Comparison of ENCODE assay signal across 8 cellular contexts in the genomic region with DNA sequence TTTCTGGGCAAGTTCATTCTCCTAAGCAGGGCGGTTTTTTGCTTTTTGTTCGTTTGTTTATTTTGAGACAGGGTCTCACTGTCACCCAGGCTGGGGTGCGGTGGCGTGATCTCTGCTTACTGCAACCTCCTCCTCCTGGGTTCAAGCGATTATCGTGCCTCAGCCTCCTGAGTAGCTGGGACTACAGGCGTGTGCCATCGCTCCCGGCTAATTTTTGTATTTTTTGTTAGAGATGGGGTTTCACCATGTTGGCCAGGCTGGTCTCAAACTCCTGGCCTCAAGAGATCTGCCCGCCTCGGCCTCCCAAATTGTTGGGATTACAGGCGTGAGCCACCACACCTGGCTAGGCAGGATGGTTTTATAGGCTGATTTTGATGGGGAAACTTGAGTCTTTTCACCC. TPM values are rescaled to one million over a fixed set of nuclear protein-coding genes. Genes with fewer than 3 reads are reported as not detected.
A peak's percentile ranks its signal among the peaks of the same experiment; 100 is the strongest.
DNase-seq lines count a peak whose midpoint lies in the region; ATAC-seq and TF ChIP-seq lines count a peak whose summit lies in the region.
"Not testable (repeated sequence)": the region's sequence is repeated elsewhere in the genome, so short reads cannot be mapped to it uniquely, and the experiment has no call there.

No MANE protein-coding gene starts in this region.

- not testable (repeated sequence) for H3K27me3 ChIP-seq in CD4-positive, alpha-beta T cell (ENCODE audit: control insufficient read depth, insufficient read depth, low read length); neuron (ENCODE audit: insufficient read depth, low read length); suprapubic skin
- H3K27me3 ChIP-seq in endodermal cell (ENCODE audit: control insufficient read depth, insufficient read depth, low read length, poor library complexity, severe bottlenecking), result peaks cover 26% of the 10 kb centered on the region

- H3K4me3 ChIP-seq in NB4 (ENCODE audit: low read depth, low read length) (peak overlapping the region; percentile 77), endodermal cell (ENCODE audit: low read length) (peak overlapping the region; percentile 90), neuron (ENCODE audit: low read length) (peak overlapping the region; percentile 82), suprapubic skin (peak overlapping the region; percentile 92)

- H2AFZ ChIP-seq in neuron (ENCODE audit: low read depth, low read length), result not testable (repeated sequence)

- DNase-seq in CD4-positive, alpha-beta T cell; NB4 (ENCODE audit: low read depth); activated CD4-positive, alpha-beta T cell treated with anti-CD3 and anti-CD28 coated beads for 36 hours; activated naive CD8-positive, alpha-beta T cell treated with anti-CD3 and anti-CD28 coated beads for 36 hours; endodermal cell; memory B cell (ENCODE audit: low spot score in 2 of 2): not testable (repeated sequence)
- DNase-seq in suprapubic skin (ENCODE audit: low spot score in 2 of 2), result peak in 1 of 2 donors; percentile 38

- CTCF ChIA-PET in CD4-positive, alpha-beta T cell (lab: Charles Lee), result interaction anchor here (0.8 to 5.4 kb wide), 7 partner anchors 26 to 62 kb away, joined by 3 to 21 read pairs (median 3); partner anchors contain the start of genes ANKRD13D and POLD4
- CTCF ChIA-PET in activated CD4-positive, alpha-beta T cell treated with anti-CD3 and anti-CD28 coated beads for 36 hours (lab: Charles Lee), result interaction anchor here (0.6 to 4.0 kb wide), 9 partner anchors 10 to 299 kb away, joined by 3 to 39 read pairs (median 7); partner anchors contain the start of gene POLD4

- not testable (repeated sequence) for H3K9me3 Mint-ChIP-seq in CD4-positive, alpha-beta T cell; activated CD4-positive, alpha-beta T cell treated with anti-CD3 and anti-CD28 coated beads for 36 hours (ENCODE audit: low read depth); activated naive CD8-positive, alpha-beta T cell treated with anti-CD3 and anti-CD28 coated beads for 36 hours; endodermal cell; memory B cell

- H3K9ac ChIP-seq in endodermal cell (ENCODE audit: extremely low read depth, low read length, poor library complexity, severe bottlenecking), result not testable (repeated sequence)

- not testable (repeated sequence) for H3K27ac ChIP-seq in CD4-positive, alpha-beta T cell (ENCODE audit: low read depth, low read length); endodermal cell (ENCODE audit: low read depth, low read length); suprapubic skin

- TF ChIP-seq EP300 in suprapubic skin (IDR thresholded peaks at IDR 0.05), result not testable (repeated sequence)

- TF ChIP-seq POLR2A in NB4 (IDR thresholded peaks at IDR 0.05; ENCODE audit: extremely low read depth, insufficient read length); suprapubic skin (IDR thresholded peaks at IDR 0.05): not testable (repeated sequence)

- peak overlapping the region; percentile 85 for H3K4me3 Mint-ChIP-seq in CD4-positive, alpha-beta T cell
- H3K4me3 Mint-ChIP-seq in activated CD4-positive, alpha-beta T cell treated with anti-CD3 and anti-CD28 coated beads for 36 hours, result peak overlapping the region; percentile 84
- H3K4me3 Mint-ChIP-seq in activated naive CD8-positive, alpha-beta T cell treated with anti-CD3 and anti-CD28 coated beads for 36 hours, result peak overlapping the region; percentile 95
- peak overlapping the region; percentile 81 for H3K4me3 Mint-ChIP-seq in endodermal cell
- H3K4me3 Mint-ChIP-seq in memory B cell, result peak overlapping the region; percentile 99

- POLR2A ChIA-PET in CD4-positive, alpha-beta T cell (lab: Charles Lee), result interaction anchor here (1.4 to 3.5 kb wide), 4 partner anchors 27 to 57 kb away, joined by 5 to 21 read pairs (median 12); partner anchors contain the start of gene POLD4
- POLR2A ChIA-PET in activated CD4-positive, alpha-beta T cell treated with anti-CD3 and anti-CD28 coated beads for 36 hours (lab: Charles Lee), result not testable (repeated sequence)

- not testable (repeated sequence) for TF ChIP-seq CTCF in CD4-positive, alpha-beta T cell (IDR thresholded peaks at IDR 0.05); NB4 (IDR thresholded peaks at IDR 0.05; ENCODE audit: low read depth, low read length); endodermal cell (conservative IDR thresholded peaks at IDR 0.05); suprapubic skin (IDR thresholded peaks at IDR 0.05)

- not testable (repeated sequence) for H3K4me1 ChIP-seq in endodermal cell (ENCODE audit: control insufficient read depth, insufficient read depth, low read length); neuron (ENCODE audit: insufficient read depth, low read length)
- peaks cover 41% of the 10 kb centered on the region for H3K4me1 ChIP-seq in suprapubic skin

- not testable (repeated sequence) for ATAC-seq in CD4-positive, alpha-beta T cell (ENCODE audit: poor library complexity); activated CD4-positive, alpha-beta T cell treated with anti-CD3 and anti-CD28 coated beads for 36 hours; memory B cell (ENCODE audit: low read depth)

- peak overlapping the region; percentile 74 for H3K27ac Mint-ChIP-seq in CD4-positive, alpha-beta T cell
- not testable (repeated sequence) for H3K27ac Mint-ChIP-seq in activated CD4-positive, alpha-beta T cell treated with anti-CD3 and anti-CD28 coated beads for 36 hours; activated naive CD8-positive, alpha-beta T cell treated with anti-CD3 and anti-CD28 coated beads for 36 hours; endodermal cell; memory B cell

- intact Hi-C loops in CD4-positive, alpha-beta T cell (cut with DNase I, micrococcal nuclease), result loop anchor here in 1 of 2 experiments (2.0 to 5.0 kb wide), 2 partner anchors 30 to 237 kb away; no protein-coding TSS in a partner anchor
- intact Hi-C loops in activated CD4-positive, alpha-beta T cell treated with anti-CD3 and anti-CD28 coated beads for 36 hours (cut with DNase I, micrococcal nuclease), result not testable (repeated sequence)

- WGBS in endodermal cell (ENCODE audit: insufficient coverage in 1 of 2, insufficient read length in 1 of 2), 2 experiments, result 81 to 95% methylated on average over 11 to 12 of the region's 12 CpGs
- WGBS in suprapubic skin, result 92% methylated on average over 12 of the region's 12 CpGs

- H3K4me1 Mint-ChIP-seq in CD4-positive, alpha-beta T cell (ENCODE audit: low read depth), result peaks cover 40% of the 10 kb centered on the region
- H3K4me1 Mint-ChIP-seq in activated CD4-positive, alpha-beta T cell treated with anti-CD3 and anti-CD28 coated beads for 36 hours, result peaks cover 15% of the 10 kb centered on the region
- H3K4me1 Mint-ChIP-seq in activated naive CD8-positive, alpha-beta T cell treated with anti-CD3 and anti-CD28 coated beads for 36 hours, result peaks cover 18% of the 10 kb centered on the region
- H3K4me1 Mint-ChIP-seq in endodermal cell, memory B cell: not testable (repeated sequence)

- not testable (repeated sequence) for H3K27me3 Mint-ChIP-seq in CD4-positive, alpha-beta T cell; activated CD4-positive, alpha-beta T cell treated with anti-CD3 and anti-CD28 coated beads for 36 hours; activated naive CD8-positive, alpha-beta T cell treated with anti-CD3 and anti-CD28 coated beads for 36 hours; memory B cell
- peaks cover 28% of the 10 kb centered on the region for H3K27me3 Mint-ChIP-seq in endodermal cell (ENCODE audit: insufficient read depth)

- H3K36me3 ChIP-seq in endodermal cell (ENCODE audit: control insufficient read depth, insufficient read depth, low read length); neuron (ENCODE audit: insufficient read depth, low read length); suprapubic skin: not testable (repeated sequence)

- H3K9me3 ChIP-seq in CD4-positive, alpha-beta T cell (ENCODE audit: control insufficient read depth, low read length); endodermal cell (ENCODE audit: control insufficient read depth, low read length); neuron (ENCODE audit: low read length); suprapubic skin: not testable (repeated sequence)

- not testable (repeated sequence) for H3K36me3 Mint-ChIP-seq in CD4-positive, alpha-beta T cell (ENCODE audit: low read depth); activated CD4-positive, alpha-beta T cell treated with anti-CD3 and anti-CD28 coated beads for 36 hours (ENCODE audit: low read depth); activated naive CD8-positive, alpha-beta T cell treated with anti-CD3 and anti-CD28 coated beads for 36 hours; endodermal cell (ENCODE audit: low read depth); memory B cell

RNA-seq across cellular contexts. Expression of gene SSH3, which starts 15.5 kb away (rescaled TPM):
- 1 to 10 TPM; 8.5 to 8.8 TPM for total RNA-seq in CD4-positive, alpha-beta T cell
- 10 to 100 TPM in 1 of 2 experiments, 1 to 10 TPM in 1; 6.0 to 11.1 TPM for total RNA-seq in activated CD4-positive, alpha-beta T cell treated with anti-CD3 and anti-CD28 coated beads for 36 hours
- total RNA-seq in activated naive CD8-positive, alpha-beta T cell treated with anti-CD3 and anti-CD28 coated beads for 36 hours, result 1 to 10 TPM; 4.6 to 4.7 TPM
- 10 to 100 TPM; 39.1 to 44.4 TPM for total RNA-seq in endodermal cell
- polyA plus RNA-seq in endodermal cell (2013, experiment 1 of 2), result 22.0 TPM
- polyA plus RNA-seq in endodermal cell (2013, experiment 2 of 2), result 16.0 TPM
- total RNA-seq in suprapubic skin, result 100 to 1,000 TPM in 1 of 4 donors, 10 to 100 TPM in 3; 49.4 to 107 (median 63.9) TPM

RNA-seq across cellular contexts. Expression of gene ANKRD13D, which starts 29.8 kb away (rescaled TPM):
- 100 to 1,000 TPM; 160 to 161 TPM for total RNA-seq in CD4-positive, alpha-beta T cell
- 10 to 100 TPM; 44.9 to 69.5 TPM for total RNA-seq in activated CD4-positive, alpha-beta T cell treated with anti-CD3 and anti-CD28 coated beads for 36 hours
- 10 to 100 TPM; 52.0 to 55.7 TPM for total RNA-seq in activated naive CD8-positive, alpha-beta T cell treated with anti-CD3 and anti-CD28 coated beads for 36 hours
- total RNA-seq in endodermal cell, result 10 to 100 TPM; 56.6 to 58.6 TPM
- 30.0 TPM for polyA plus RNA-seq in endodermal cell (2013, experiment 1 of 2)
- 27.5 TPM for polyA plus RNA-seq in endodermal cell (2013, experiment 2 of 2)
- total RNA-seq in suprapubic skin, result 100 to 1,000 TPM in 1 of 4 donors, 10 to 100 TPM in 3; 55.7 to 154 (median 77.2) TPM

RNA-seq across cellular contexts. Expression of gene POLD4, which starts 34.5 kb away (rescaled TPM):
- 10 to 100 TPM; 31.7 to 39.5 TPM for total RNA-seq in CD4-positive, alpha-beta T cell
- total RNA-seq in activated CD4-positive, alpha-beta T cell treated with anti-CD3 and anti-CD28 coated beads for 36 hours, result 10 to 100 TPM; 31.3 to 37.5 TPM
- total RNA-seq in activated naive CD8-positive, alpha-beta T cell treated with anti-CD3 and anti-CD28 coated beads for 36 hours, result 10 to 100 TPM; 28.5 to 28.6 TPM
- total RNA-seq in endodermal cell (10 to 100 TPM; 40.7 to 47.6 TPM), suprapubic skin (10 to 100 TPM; 54.5 to 75.7 (median 65.0) TPM)
- 24.3 TPM for polyA plus RNA-seq in endodermal cell (2013, experiment 1 of 2)
- polyA plus RNA-seq in endodermal cell (2013, experiment 2 of 2), result 30.1 TPM

RNA-seq across cellular contexts. Expression of gene GRK2, which starts 52.6 kb away (rescaled TPM):
- 100 to 1,000 TPM; 309 to 325 TPM for total RNA-seq in CD4-positive, alpha-beta T cell
- 100 to 1,000 TPM; 202 to 241 TPM for total RNA-seq in activated CD4-positive, alpha-beta T cell treated with anti-CD3 and anti-CD28 coated beads for 36 hours
- 100 to 1,000 TPM; 211 to 219 TPM for total RNA-seq in activated naive CD8-positive, alpha-beta T cell treated with anti-CD3 and anti-CD28 coated beads for 36 hours
- total RNA-seq in endodermal cell (10 to 100 TPM; 58.0 to 61.7 TPM), suprapubic skin (100 to 1,000 TPM in 2 of 4 donors, 10 to 100 TPM in 2; 84.3 to 157 (median 105) TPM)
- 43.5 TPM for polyA plus RNA-seq in endodermal cell (2013, experiment 1 of 2)
- 39.5 TPM for polyA plus RNA-seq in endodermal cell (2013, experiment 2 of 2)

RNA-seq across cellular contexts. Expression of gene CLCF1, which starts 54.5 kb away (rescaled TPM):
- 1 to 10 TPM; 6.0 to 6.9 TPM for total RNA-seq in CD4-positive, alpha-beta T cell
- under 1 TPM; 0.09 to 0.27 TPM for total RNA-seq in activated CD4-positive, alpha-beta T cell treated with anti-CD3 and anti-CD28 coated beads for 36 hours
- under 1 TPM; 0.31 to 0.56 TPM for total RNA-seq in activated naive CD8-positive, alpha-beta T cell treated with anti-CD3 and anti-CD28 coated beads for 36 hours
- total RNA-seq in endodermal cell, result 1 to 10 TPM; 3.6 to 4.8 TPM
- polyA plus RNA-seq in endodermal cell (2013, experiment 1 of 2), result 2.4 TPM
- polyA plus RNA-seq in endodermal cell (2013, experiment 2 of 2), result 2.6 TPM
- total RNA-seq in suprapubic skin, result 1 to 10 TPM; 2.7 to 5.5 (median 4.0) TPM
